1 cellular context compared by ENCODE assay signal in the genomic region with DNA sequence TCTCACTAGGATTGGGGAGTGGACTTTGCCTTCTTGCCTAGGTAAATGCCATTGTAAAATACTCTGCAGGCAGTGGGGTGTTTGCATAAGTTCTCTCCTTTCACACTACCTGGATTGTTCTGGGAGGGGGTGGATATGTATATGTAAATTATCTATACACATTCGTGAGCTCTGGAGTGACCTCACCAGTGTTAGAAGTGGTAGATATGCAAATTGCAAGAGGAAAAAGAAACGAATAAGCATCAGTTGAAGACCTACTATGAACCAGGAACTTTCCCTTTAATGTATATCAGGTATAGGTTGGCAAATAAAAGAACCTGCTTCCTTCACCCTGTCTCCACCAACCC.
TF ChIP-seq lines count a peak whose summit lies in the region.

No MANE protein-coding gene starts in this region.

TF ChIP-seq in H1, 55 proteins besides CTCF, POLR2A, EP300 and RAD21:
- TF ChIP-seq PHF8 (conservative IDR thresholded peaks at IDR 0.05; ENCODE audit: low read depth, low read length), result no peak
- TF ChIP-seq, protein P1, sequence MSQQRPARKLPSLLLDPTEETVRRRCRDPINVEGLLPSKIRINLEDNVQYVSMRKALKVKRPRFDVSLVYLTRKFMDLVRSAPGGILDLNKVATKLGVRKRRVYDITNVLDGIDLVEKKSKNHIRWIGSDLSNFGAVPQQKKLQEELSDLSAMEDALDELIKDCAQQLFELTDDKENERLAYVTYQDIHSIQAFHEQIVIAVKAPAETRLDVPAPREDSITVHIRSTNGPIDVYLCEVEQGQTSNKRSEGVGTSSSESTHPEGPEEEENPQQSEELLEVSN (IDR thresholded peaks at IDR 0.05), result no peak
- TF ChIP-seq RBBP5 (IDR thresholded peaks at IDR 0.05; ENCODE audit: borderline replicate concordance, low read depth, low read length), result no peak
- TF ChIP-seq, protein P2, sequence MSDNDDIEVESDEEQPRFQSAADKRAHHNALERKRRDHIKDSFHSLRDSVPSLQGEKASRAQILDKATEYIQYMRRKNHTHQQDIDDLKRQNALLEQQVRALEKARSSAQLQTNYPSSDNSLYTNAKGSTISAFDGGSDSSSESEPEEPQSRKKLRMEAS (IDR thresholded peaks at IDR 0.05), result no peak
- TF ChIP-seq SIN3A (conservative IDR thresholded peaks at IDR 0.05 in 1 of 2, IDR thresholded peaks at IDR 0.05 in 1 of 2; ENCODE audit: low read depth in 1 of 2, low read length in 2 of 2), result no peak
- TF ChIP-seq TAF7 (optimal IDR thresholded peaks at IDR 0.05; ENCODE audit: borderline replicate concordance, low read depth, low read length), result no peak
- no peak for TF ChIP-seq TCF12 (IDR thresholded peaks at IDR 0.05; ENCODE audit: low read depth, low read length)
- TF ChIP-seq SP2 (IDR thresholded peaks at IDR 0.05; ENCODE audit: low read length), result no peak
- TF ChIP-seq KDM5A (IDR thresholded peaks at IDR 0.05; ENCODE audit: low read length), result no peak
- no peak for TF ChIP-seq TEAD4 (IDR thresholded peaks at IDR 0.05; ENCODE audit: low read depth, low read length)
- no peak for TF ChIP-seq CTBP2 (IDR thresholded peaks at IDR 0.05; ENCODE audit: borderline replicate concordance, insufficient read depth, insufficient read length, low read length)
- TF ChIP-seq CHD2 (IDR thresholded peaks at IDR 0.05; ENCODE audit: low read length), result no peak
- no peak for TF ChIP-seq NANOG (IDR thresholded peaks at IDR 0.05; ENCODE audit: insufficient read depth, low read depth, low read length, poor library complexity, severe bottlenecking)
- TF ChIP-seq, protein P3, sequence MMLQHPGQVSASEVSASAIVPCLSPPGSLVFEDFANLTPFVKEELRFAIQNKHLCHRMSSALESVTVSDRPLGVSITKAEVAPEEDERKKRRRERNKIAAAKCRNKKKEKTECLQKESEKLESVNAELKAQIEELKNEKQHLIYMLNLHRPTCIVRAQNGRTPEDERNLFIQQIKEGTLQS (IDR thresholded peaks at IDR 0.05; ENCODE audit: insufficient read depth, low read depth, low read length), result no peak
